ENCODE assay signal across 8 cellular contexts in genomic region chr7:4683884-4684565, GRCh38. TPM values are rescaled to one million over a fixed set of nuclear protein-coding genes. Genes with fewer than 3 reads are reported as not detected.
DNase-seq lines count a peak whose midpoint lies in the region; ATAC-seq and TF ChIP-seq lines count a peak whose summit lies in the region.

No MANE protein-coding gene starts in this region.

- no peaks in the 10 kb centered on the region for H3K9me3 Mint-ChIP-seq in CD4-positive, alpha-beta T cell
- H3K9me3 Mint-ChIP-seq in activated naive CD4-positive, alpha-beta T cell treated with anti-CD3 and anti-CD28 coated beads, Interleukin-2, amount 50 U/mL, for 24 hours, result no peaks in the 10 kb centered on the region
- peaks cover 6% of the 10 kb centered on the region for H3K9me3 Mint-ChIP-seq in glutamatergic neuron (ENCODE audit: unreplicated experiment)

- H3K27me3 ChIP-seq in CD4-positive, alpha-beta T cell (ENCODE audit: control insufficient read depth, insufficient read depth, low read length), result no peaks in the 10 kb centered on the region
- H3K27me3 ChIP-seq in PC-3 (ENCODE audit: low read length), result no peaks in the 10 kb centered on the region

- H3K79me2 ChIP-seq in PC-3 (ENCODE audit: low read length), result peaks cover 66% of the 10 kb centered on the region

- peak in 7 of 10 experiments; percentile 4 to 47 (median 27) for DNase-seq in CD4-positive, alpha-beta T cell
- DNase-seq in PC-3 (peak; percentile 68), glutamatergic neuron (no peak), pons (ENCODE audit: low spot score) (peak; percentile 64), NCI-H1048 (lab: John Stamatoyannopoulos, UW) (no peak)

- H3K9me2 ChIP-seq in PC-3 (replicated peaks; ENCODE audit: low read length), result no peaks in the 10 kb centered on the region

- TSS peak; percentile 82 for BruUV-seq in PC-3 (replicated peaks; lab: Mats Ljungman, UMichigan)

- peak overlapping the region; percentile 94 for H3K27ac ChIP-seq in CD4-positive, alpha-beta T cell (ENCODE audit: low read depth, low read length)
- peak overlapping the region; percentile 59 for H3K27ac ChIP-seq in PC-3 (ENCODE audit: low read length)

- H3K36me3 Mint-ChIP-seq in CD4-positive, alpha-beta T cell (ENCODE audit: low read depth), result peaks cover 37% of the 10 kb centered on the region
- H3K36me3 Mint-ChIP-seq in activated naive CD4-positive, alpha-beta T cell treated with anti-CD3 and anti-CD28 coated beads, Interleukin-2, amount 50 U/mL, for 24 hours, result peaks cover 5% of the 10 kb centered on the region
- H3K36me3 Mint-ChIP-seq in glutamatergic neuron (ENCODE audit: unreplicated experiment), result peaks cover 4% of the 10 kb centered on the region

- POLR2A ChIA-PET in CD4-positive, alpha-beta T cell (lab: Charles Lee), result interaction anchor here (1.5 to 6.7 kb wide), 3 partner anchors 42 to 91 kb away, joined by 6 to 141 read pairs (median 22); partner anchors contain the start of gene AP5Z1
- POLR2A ChIA-PET in PC-3 (lab: Charles Lee; ENCODE audit: unreplicated experiment), result no interaction called here

- peak; percentile 69 for TF ChIP-seq CTCF in CD4-positive, alpha-beta T cell (IDR thresholded peaks at IDR 0.05)
- TF ChIP-seq CTCF in PC-3 (conservative IDR thresholded peaks at IDR 0.05; ENCODE audit: low read depth, low read length), result no peak; the same call in 1 of the 2 replicates
- TF ChIP-seq CTCF in glutamatergic neuron (IDR thresholded peaks at IDR 0.05; ENCODE audit: partially characterized antibody, unreplicated experiment), result no peak

- H3K27me3 Mint-ChIP-seq in CD4-positive, alpha-beta T cell, result no peaks in the 10 kb centered on the region
- no peaks in the 10 kb centered on the region for H3K27me3 Mint-ChIP-seq in activated naive CD4-positive, alpha-beta T cell treated with anti-CD3 and anti-CD28 coated beads, Interleukin-2, amount 50 U/mL, for 24 hours
- peaks cover 2% of the 10 kb centered on the region for H3K27me3 Mint-ChIP-seq in glutamatergic neuron (ENCODE audit: unreplicated experiment)

- H3K27ac Mint-ChIP-seq in CD4-positive, alpha-beta T cell, result peak overlapping the region; percentile 98
- H3K27ac Mint-ChIP-seq in activated naive CD4-positive, alpha-beta T cell treated with anti-CD3 and anti-CD28 coated beads, Interleukin-2, amount 50 U/mL, for 24 hours, result peak overlapping the region; percentile 100
- peak overlapping the region; percentile 75 for H3K27ac Mint-ChIP-seq in glutamatergic neuron (ENCODE audit: unreplicated experiment)

- H3F3A ChIP-seq in PC-3 (ENCODE audit: low read length, unreplicated experiment), result no peaks in the 10 kb centered on the region

- H2AFZ ChIP-seq in PC-3 (ENCODE audit: low read length), result no peak overlapping the region

- H3K9ac ChIP-seq in PC-3 (ENCODE audit: low read length), result peak overlapping the region; percentile 76

- H3K4me3 ChIP-seq in PC-3 (ENCODE audit: low read length), result peak overlapping the region; percentile 71

- H3K4me2 ChIP-seq in PC-3 (ENCODE audit: low read length), result peak overlapping the region; percentile 93

- CTCF ChIA-PET in CD4-positive, alpha-beta T cell (lab: Charles Lee), result interaction anchor here (1.3 to 2.0 kb wide), 2 partner anchors 42 kb away, joined by 5 to 16 read pairs; no protein-coding TSS in a partner anchor
- CTCF ChIA-PET in PC-3 (lab: Charles Lee), result no interaction called here

- peak overlapping the region; percentile 97 for H3K4me3 Mint-ChIP-seq in CD4-positive, alpha-beta T cell
- peak overlapping the region; percentile 97 for H3K4me3 Mint-ChIP-seq in activated naive CD4-positive, alpha-beta T cell treated with anti-CD3 and anti-CD28 coated beads, Interleukin-2, amount 50 U/mL, for 24 hours
- peak overlapping the region; percentile 97 for H3K4me3 Mint-ChIP-seq in glutamatergic neuron (ENCODE audit: unreplicated experiment)

- H3K4me1 Mint-ChIP-seq in CD4-positive, alpha-beta T cell (ENCODE audit: low read depth), result peaks cover 50% of the 10 kb centered on the region
- H3K4me1 Mint-ChIP-seq in activated naive CD4-positive, alpha-beta T cell treated with anti-CD3 and anti-CD28 coated beads, Interleukin-2, amount 50 U/mL, for 24 hours, result peaks cover 50% of the 10 kb centered on the region
- peaks cover 10% of the 10 kb centered on the region for H3K4me1 Mint-ChIP-seq in glutamatergic neuron (ENCODE audit: low read depth, unreplicated experiment)

- peaks cover 13% of the 10 kb centered on the region; the same call in 1 of the 2 replicates for H3K4me1 ChIP-seq in PC-3 (ENCODE audit: insufficient read depth, low read length)

- intact Hi-C loops in CD4-positive, alpha-beta T cell (cut with DNase I, micrococcal nuclease), result loop anchor here (1.0 to 5.0 kb wide), 8 partner anchors 43 to 363 kb away; partner anchors contain the start of gene RBAK (in 1 of the 2)
- intact Hi-C loops in PC-3 (cut with micrococcal nuclease), result loop anchor here (1.0 to 2.0 kb wide), 4 partner anchors 41 to 71 kb away; no protein-coding TSS in a partner anchor

- H4K20me1 ChIP-seq in PC-3 (ENCODE audit: low read length), result peaks cover 15% of the 10 kb centered on the region; the same call in 1 of the 2 replicates

- no peaks in the 10 kb centered on the region for H3K36me3 ChIP-seq in PC-3 (ENCODE audit: low read depth, low read length)

- no peaks in the 10 kb centered on the region for H3K9me3 ChIP-seq in CD4-positive, alpha-beta T cell (ENCODE audit: control insufficient read depth, low read length)
- H3K9me3 ChIP-seq in PC-3 (ENCODE audit: low read length), result no peaks in the 10 kb centered on the region

- peak; percentile 56 for ATAC-seq in CD4-positive, alpha-beta T cell (ENCODE audit: poor library complexity)
- peak; percentile 31 for ATAC-seq in GM21515 (IDR thresholded peaks at IDR 0.05; ENCODE audit: unreplicated experiment)
- peak; percentile 66 for ATAC-seq in PC-3
- ATAC-seq in GM19467 (IDR thresholded peaks at IDR 0.05; ENCODE audit: unreplicated experiment), result no peak

RNA-seq across cellular contexts. Expression of gene FOXK1, which starts 1.9 kb away (rescaled TPM):
- 10 to 100 TPM; 67.8 to 68.1 TPM for total RNA-seq in CD4-positive, alpha-beta T cell
- 13.2 and 22.8 TPM in 2 replicates for total RNA-seq in PC-3 (2014; rRNA removed)
- 41.7 TPM for total RNA-seq in glutamatergic neuron (ENCODE audit: unreplicated experiment)

Comparison
In these comparisons a context has a peak if more than half of its experiments do, and no peak if none do; other contexts are left out.
1. DNase-seq: peak in CD4-positive, alpha-beta T cell (7 of 10), PC-3 (single experiment) and pons (single experiment); none in glutamatergic neuron (single experiment) and NCI-H1048 (single experiment).
2. Peak in every context shown above with its lines, with median percentiles within 50 percentile points of each other: H3K27ac Mint-ChIP-seq and H3K4me3 Mint-ChIP-seq.